Comparison of ENCODE assay signal across 8 cellular contexts in the genomic region with DNA sequence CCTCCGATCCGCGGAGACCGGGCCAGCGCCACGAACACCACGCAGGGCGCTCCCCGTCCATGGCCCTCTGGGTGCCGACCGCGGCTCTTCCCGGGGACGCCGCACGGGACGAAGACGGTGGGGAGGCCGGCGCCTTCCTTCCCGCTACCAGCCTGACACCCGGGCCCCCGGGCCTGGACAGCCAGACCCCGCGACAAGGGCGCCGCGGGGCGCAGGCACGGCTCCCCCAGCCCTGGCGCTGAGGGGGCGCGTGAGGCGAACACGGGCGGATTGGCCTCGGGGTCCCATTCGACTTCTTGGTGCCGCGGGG. TPM values are rescaled to one million over a fixed set of nuclear protein-coding genes. Genes with fewer than 3 reads are reported as not detected.
DNase-seq lines count a peak whose midpoint lies in the region; ATAC-seq and TF ChIP-seq lines count a peak whose summit lies in the region.

No MANE protein-coding gene starts in this region.

- H3K79me2 ChIP-seq in MM.1S (ENCODE audit: low read length) = peaks cover 38% of the 10 kb centered on the region

- H3K4me2 ChIP-seq in MM.1S (ENCODE audit: low read depth, low read length) = peak overlapping the region; percentile 6; the same call in 1 of the 2 replicates

- H3K27me3 ChIP-seq in MM.1S (replicated peaks; ENCODE audit: insufficient read depth, low read length) = no peaks in the 10 kb centered on the region
- H3K27me3 ChIP-seq in neuron (ENCODE audit: insufficient read depth, low read length) = no peaks in the 10 kb centered on the region

- no peak overlapping the region for H3K27ac ChIP-seq in MM.1S (ENCODE audit: low read length)

- no peaks in the 10 kb centered on the region for H4K20me1 ChIP-seq in MM.1S (ENCODE audit: insufficient read depth, low read length)

- H3K4me1 Mint-ChIP-seq in dendritic cell treated with granulocyte-macrophage colony-stimulating factor and Interleukin-4, amounts not matched to agents 40 ng/mL and 50 ng/mL, for 4 days (ENCODE audit: low read depth) = peaks cover 54% of the 10 kb centered on the region

- peaks cover 21% of the 10 kb centered on the region for H3K27me3 Mint-ChIP-seq in dendritic cell treated with granulocyte-macrophage colony-stimulating factor and Interleukin-4, amounts not matched to agents 40 ng/mL and 50 ng/mL, for 4 days

- no peaks in the 10 kb centered on the region for H3K9me2 ChIP-seq in MM.1S (replicated peaks; ENCODE audit: insufficient read depth, low read length)

- H3K4me3 ChIP-seq in AG10803 (ENCODE audit: low read length) (peak overlapping the region; percentile 54), MM.1S (ENCODE audit: low read length) (no peak overlapping the region), neuron (ENCODE audit: low read length) (peak overlapping the region; percentile 20)

- no peak overlapping the region for H3K9ac ChIP-seq in MM.1S (ENCODE audit: low read length)

- intact Hi-C loops in dendritic cell treated with granulocyte-macrophage colony-stimulating factor and Interleukin-4, amounts not matched to agents 40 ng/mL and 50 ng/mL, for 4 days (cut with micrococcal nuclease) = loop anchor here (5.0 kb wide), 1 partner anchor 52 kb away; no protein-coding TSS in a partner anchor

- H3K9me3 ChIP-seq in MM.1S (replicated peaks; ENCODE audit: insufficient read depth, low read length) = no peaks in the 10 kb centered on the region
- no peaks in the 10 kb centered on the region for H3K9me3 ChIP-seq in neuron (ENCODE audit: low read length)

- ATAC-seq in HG03025 (IDR thresholded peaks at IDR 0.05; ENCODE audit: low FRiP score, unreplicated experiment) = no peak
- no peak for ATAC-seq in GM21367 (IDR thresholded peaks at IDR 0.05; ENCODE audit: unreplicated experiment)

- H3K4me3 Mint-ChIP-seq in dendritic cell treated with granulocyte-macrophage colony-stimulating factor and Interleukin-4, amounts not matched to agents 40 ng/mL and 50 ng/mL, for 4 days = peak overlapping the region; percentile 94

- H3K36me3 ChIP-seq in MM.1S (replicated peaks; ENCODE audit: insufficient read depth, low read length) (no peaks in the 10 kb centered on the region), neuron (ENCODE audit: insufficient read depth, low read length) (peaks cover 31% of the 10 kb centered on the region)

- 0 out of 2 replicates have a peak, but pooled peaks cover 6% of the 10 kb centered on the region for H3K4me1 ChIP-seq in MM.1S (ENCODE audit: low read length)
- peaks cover 17% of the 10 kb centered on the region for H3K4me1 ChIP-seq in neuron (ENCODE audit: insufficient read depth, low read length)

- peak overlapping the region; percentile 85 for H2AFZ ChIP-seq in MM.1S (ENCODE audit: low read length)
- H2AFZ ChIP-seq in neuron (ENCODE audit: low read depth, low read length) = peak overlapping the region; percentile 54

- H3K9me3 Mint-ChIP-seq in dendritic cell treated with granulocyte-macrophage colony-stimulating factor and Interleukin-4, amounts not matched to agents 40 ng/mL and 50 ng/mL, for 4 days = no peaks in the 10 kb centered on the region

- DNase-seq in AG10803 (ENCODE audit: low read depth) (no peak), MM.1S (no peak), ureter (ENCODE audit: low spot score) (no peak), DMS114 treated with DMSO at 0.1 percent for 48 hours (lab: John Stamatoyannopoulos, UW; ENCODE audit: unreplicated experiment) (no peak)

- H3K27ac Mint-ChIP-seq in dendritic cell treated with granulocyte-macrophage colony-stimulating factor and Interleukin-4, amounts not matched to agents 40 ng/mL and 50 ng/mL, for 4 days = peak overlapping the region; percentile 85

- peaks cover 70% of the 10 kb centered on the region for H3K36me3 Mint-ChIP-seq in dendritic cell treated with granulocyte-macrophage colony-stimulating factor and Interleukin-4, amounts not matched to agents 40 ng/mL and 50 ng/mL, for 4 days (ENCODE audit: low read depth)

- TF ChIP-seq CTCF in AG10803 (conservative IDR thresholded peaks at IDR 0.05; ENCODE audit: low read length) (no peak), MM.1S (IDR thresholded peaks at IDR 0.05; ENCODE audit: low read length) (no peak)

- no peaks in the 10 kb centered on the region for H3F3A ChIP-seq in MM.1S (ENCODE audit: insufficient read depth, low read length)

RNA-seq across cellular contexts. Expression of gene NOC2L, which starts 0.6 kb away (rescaled TPM):
- 71.9 TPM for total RNA-seq in ureter

RNA-seq across cellular contexts. Expression of gene KLHL17, which starts 0.7 kb away (rescaled TPM):
- total RNA-seq in ureter = 8.6 TPM

RNA-seq across cellular contexts. Expression of gene PLEKHN1, which starts 6.6 kb away (rescaled TPM):
- total RNA-seq in ureter = 28.5 TPM

RNA-seq across cellular contexts. Expression of gene PERM1, which starts 22.2 kb away (rescaled TPM):
- 0.10 TPM for total RNA-seq in ureter

RNA-seq across cellular contexts. Expression of gene SAMD11, which starts 36.0 kb away (rescaled TPM):
- 13.9 TPM for total RNA-seq in ureter
